Comparison of ENCODE assay signal across 17 cellular contexts in genomic region chr1:214615871-214616270, GRCh38. TPM values are rescaled to one million over a fixed set of nuclear protein-coding genes. Genes with fewer than 3 reads are reported as not detected.
DNase-seq lines count a peak whose midpoint lies in the region; ATAC-seq and TF ChIP-seq lines count a peak whose summit lies in the region.
"Had no signal": no experiment of that assay in that cellular context is flagged by ENCODE, and none has a peak within 500 bp of the region (broad histone marks: within the 10 kb centered on the region; RNA-seq: fewer than 3 reads in every experiment).

No MANE protein-coding gene starts in this region.

- H3K36me3 ChIP-seq in breast epithelium = no peaks in the 10 kb centered on the region
- H3K36me3 ChIP-seq in PC-9 (ENCODE audit: low read depth) = peaks cover 49% of the 10 kb centered on the region

- H4K20me1 ChIP-seq in PC-9 (ENCODE audit: insufficient read depth) = 0 out of 2 replicates have a peak, but pooled peaks cover 6% of the 10 kb centered on the region

- H3K27me3 ChIP-seq in breast epithelium = no peaks in the 10 kb centered on the region
- H3K27me3 ChIP-seq in PC-9 (ENCODE audit: insufficient read depth, low read depth) = no peaks in the 10 kb centered on the region
- H3K27me3 ChIP-seq: neural progenitor cell, spleen had no signal

- no peaks in the 10 kb centered on the region; the same call in none of the 2 replicates for H3F3A ChIP-seq in PC-9 (ENCODE audit: insufficient read depth, low read depth)

- TF ChIP-seq POLR2A in breast epithelium (IDR thresholded peaks at IDR 0.05) = no peak

- H2AFZ ChIP-seq in PC-9 = 0 out of 2 replicates have a peak overlapping the region, but pooled peaks have one; percentile 42
- H2AFZ ChIP-seq: GM23338, neural progenitor cell had no signal

- TF ChIP-seq CTCF in MCF 10A (IDR thresholded peaks at IDR 0.05; ENCODE audit: unreplicated experiment) (no peak), breast epithelium (IDR thresholded peaks at IDR 0.05) (no peak), PC-9 (conservative IDR thresholded peaks at IDR 0.05) (no peak), nephron progenitor cell (IDR thresholded peaks at IDR 0.05) (no peak)

- H3K36me3 Mint-ChIP-seq in MCF 10A (ENCODE audit: insufficient read depth, unreplicated experiment) (no peaks in the 10 kb centered on the region), nephron progenitor cell (ENCODE audit: low read depth) (peaks cover 83% of the 10 kb centered on the region)
- H3K36me3 Mint-ChIP-seq in activated CD4-positive, alpha-beta T cell treated with anti-CD3 and anti-CD28 coated beads, Interleukin-2, amount 10 ng/mL, durations not matched to agents 24 days and 14 days (ENCODE audit: low read depth) = peaks cover 54% of the 10 kb centered on the region

- peaks cover 44% of the 10 kb centered on the region for H3K79me2 ChIP-seq in PC-9 (ENCODE audit: low read depth)

- DNase-seq in MCF 10A (ENCODE audit: unreplicated experiment) (no peak), breast epithelium (ENCODE audit: low spot score in 2 of 2) (no peak), PC-9 (no peak), fibroblast of gingiva (ENCODE audit: low read depth) (peak; percentile 36), putamen (ENCODE audit: low spot score) (no peak), nephron progenitor cell (no peak)
- DNase-seq in activated CD4-positive, alpha-beta T cell treated with anti-CD3 and anti-CD28 coated beads, Interleukin-2, amount 10 ng/mL, durations not matched to agents 24 days and 14 days = no peak
- DNase-seq: activated naive CD4-positive, alpha-beta T cell; glutamatergic neuron; KG1; NCI-H1048; NCI-H2081 treated with DMSO at 0.1 percent for 48 hours; NCI-H510A treated with DMSO at 0.1 percent for 48 hours; spleen had no signal

- H3K27me3 Mint-ChIP-seq in MCF 10A (ENCODE audit: insufficient read depth, unreplicated experiment) (no peaks in the 10 kb centered on the region), nephron progenitor cell (ENCODE audit: low read depth, poor library complexity) (no peaks in the 10 kb centered on the region)
- H3K27me3 Mint-ChIP-seq in activated CD4-positive, alpha-beta T cell treated with anti-CD3 and anti-CD28 coated beads, Interleukin-2, amount 10 ng/mL, durations not matched to agents 24 days and 14 days = no peaks in the 10 kb centered on the region

- no peaks in the 10 kb centered on the region for H3K4me1 ChIP-seq in breast epithelium
- no peaks in the 10 kb centered on the region for H3K4me1 ChIP-seq in PC-9 (replicated peaks; ENCODE audit: insufficient read depth)
- H3K4me1 ChIP-seq: neural progenitor cell, spleen had no signal

- peaks cover 38% of the 10 kb centered on the region for H3K4me1 Mint-ChIP-seq in MCF 10A (ENCODE audit: insufficient read depth, unreplicated experiment)
- no peaks in the 10 kb centered on the region for H3K4me1 Mint-ChIP-seq in nephron progenitor cell
- peaks cover 35% of the 10 kb centered on the region for H3K4me1 Mint-ChIP-seq in activated CD4-positive, alpha-beta T cell treated with anti-CD3 and anti-CD28 coated beads, Interleukin-2, amount 10 ng/mL, durations not matched to agents 24 days and 14 days
- H3K4me1 Mint-ChIP-seq: neural progenitor cell had no signal

- H3K9me3 Mint-ChIP-seq in MCF 10A (ENCODE audit: unreplicated experiment) = peaks cover 1% of the 10 kb centered on the region
- H3K9me3 Mint-ChIP-seq in nephron progenitor cell = peaks cover 11% of the 10 kb centered on the region
- H3K9me3 Mint-ChIP-seq in activated CD4-positive, alpha-beta T cell treated with anti-CD3 and anti-CD28 coated beads, Interleukin-2, amount 10 ng/mL, durations not matched to agents 24 days and 14 days = peaks cover 4% of the 10 kb centered on the region

- intact Hi-C loops in MCF 10A (cut with micrococcal nuclease) (no loop called here), breast epithelium (cut with DNase I; ENCODE audit: low total_unique reads) (no loop called here), PC-9 (cut with micrococcal nuclease; ENCODE audit: unreplicated experiment) (no loop called here)
- intact Hi-C loops in activated CD4-positive, alpha-beta T cell treated with anti-CD3 and anti-CD28 coated beads, Interleukin-2, amount 10 ng/mL, durations not matched to agents 24 days and 14 days (cut with micrococcal nuclease) = no loop called here

- H3K9me3 ChIP-seq in breast epithelium (no peaks in the 10 kb centered on the region), PC-9 (ENCODE audit: insufficient read depth, low read depth) (no peaks in the 10 kb centered on the region)
- H3K9me3 ChIP-seq: spleen had no signal

- H3K4me3 Mint-ChIP-seq in MCF 10A (ENCODE audit: unreplicated experiment) = no peak overlapping the region
- H3K4me3 Mint-ChIP-seq in nephron progenitor cell = no peak overlapping the region
- no peak overlapping the region for H3K4me3 Mint-ChIP-seq in activated CD4-positive, alpha-beta T cell treated with anti-CD3 and anti-CD28 coated beads, Interleukin-2, amount 10 ng/mL, durations not matched to agents 24 days and 14 days
- H3K4me3 Mint-ChIP-seq: GM23338, neural progenitor cell had no signal

- POLR2A ChIA-PET in MCF 10A (lab: Yijun Ruan, JAX) (interaction anchor here (0.8 to 6.5 kb wide), 5 partner anchors 9 to 407 kb away, joined by 3 to 37 read pairs (median 3); partner anchors contain the start of gene CENPF), PC-9 (lab: Charles Lee; ENCODE audit: unreplicated experiment) (no interaction called here)

- no peak for ATAC-seq in GM19467 (IDR thresholded peaks at IDR 0.05; ENCODE audit: unreplicated experiment)
- ATAC-seq: GM23338 had no signal

- CTCF ChIA-PET in MCF 10A (lab: Yijun Ruan, JAX) (interaction anchor here (0.6 to 14.4 kb wide), 9 partner anchors 9 to 861 kb away, joined by 3 to 196 read pairs (median 6); no protein-coding TSS in a partner anchor), PC-9 (lab: Charles Lee) (no interaction called here)

- H3K4me3 ChIP-seq in breast epithelium (no peak overlapping the region), PC-9 (no peak overlapping the region)
- H3K4me3 ChIP-seq: GM23338, neural progenitor cell, spleen had no signal

- H3K27ac ChIP-seq in breast epithelium (no peak overlapping the region), PC-9 (no peak overlapping the region)
- H3K27ac ChIP-seq: neural progenitor cell, spleen had no signal

- BruUV-seq in MCF 10A (replicated peaks; lab: Mats Ljungman, UMichigan) (no TSS peak), PC-9 (replicated peaks; lab: Mats Ljungman, UMichigan) (no TSS peak)

- H3K27ac Mint-ChIP-seq in MCF 10A (ENCODE audit: low read depth, unreplicated experiment) (peak overlapping the region; percentile 84), nephron progenitor cell (no peak overlapping the region)
- H3K27ac Mint-ChIP-seq in activated CD4-positive, alpha-beta T cell treated with anti-CD3 and anti-CD28 coated beads, Interleukin-2, amount 10 ng/mL, durations not matched to agents 24 days and 14 days = no peak overlapping the region
- H3K27ac Mint-ChIP-seq: GM23338, neural progenitor cell had no signal

- no peak overlapping the region for H3K4me2 ChIP-seq in PC-9
- H3K4me2 ChIP-seq: GM23338, neural progenitor cell had no signal

- no peaks in the 10 kb centered on the region for H3K9me2 ChIP-seq in PC-9 (ENCODE audit: insufficient read depth)

RNA-seq across cellular contexts. Expression of gene CENPF, which starts 12.9 kb away (rescaled TPM):
- total RNA-seq in MCF 10A (2022) = 88.8 and 135 TPM in 2 replicates
- total RNA-seq in breast epithelium = 1 to 10 TPM; 1.3 to 4.0 (median 1.9) TPM
- 102 and 156 TPM in 2 replicates for total RNA-seq in PC-9 (2021)
- 54.4 and 63.0 TPM in 2 replicates for total RNA-seq in activated CD4-positive, alpha-beta T cell treated with anti-CD3 and anti-CD28 coated beads, Interleukin-2, amount 10 ng/mL, durations not matched to agents 24 days and 14 days

Comparison
In these comparisons a context has a peak if more than half of its experiments do, and no peak if none do; other contexts are left out.
1. RNA of gene CENPF, which starts 12.9 kb away (total RNA-seq): 102 to 156 TPM in PC-9, 88.8 to 135 TPM in MCF 10A and 54.4 to 63.0 TPM in activated CD4-positive, alpha-beta T cell treated with anti-CD3 and anti-CD28 coated beads, Interleukin-2, amount 10 ng/mL, durations not matched to agents 24 days and 14 days; 1.3 to 4.0 TPM in breast epithelium; every median in the first group is over 10 times any median in the second.